In the genomic region with DNA sequence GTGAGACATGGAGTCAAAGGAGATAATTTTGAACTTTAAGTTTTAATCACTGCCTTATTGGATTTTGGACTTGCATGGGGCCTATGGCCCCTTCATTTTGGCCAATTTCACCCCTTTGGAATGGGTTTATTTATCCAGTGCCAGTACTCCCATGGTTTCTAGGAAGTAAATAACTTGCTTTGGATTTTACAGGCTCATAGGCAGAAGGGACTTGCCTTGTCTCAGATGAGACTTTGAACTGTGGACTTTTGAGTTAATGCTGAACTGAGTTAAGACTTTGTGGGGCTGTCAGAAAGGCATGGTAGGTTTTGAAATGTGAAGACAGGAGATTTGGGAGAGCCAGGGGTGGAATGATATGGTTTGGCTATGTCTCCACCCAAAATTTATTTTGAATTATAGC, we compare ENCODE assay signal across 9 cellular contexts.
"Had no signal": no experiment of that assay in that cellular context is flagged by ENCODE, and none has a peak within 500 bp of the region (broad histone marks: within the 10 kb centered on the region; RNA-seq: fewer than 3 reads in every experiment).

No MANE protein-coding gene starts in this region.

- H3K4me3 ChIP-seq: GM23248, HAP-1, K562 had no signal

- ATAC-seq: HCT116, K562 had no signal

- H3K27ac ChIP-seq: GM23248, HL-60 had no signal

- H3K36me3 ChIP-seq: HAP-1 had no signal

- H3K4me1 ChIP-seq: HAP-1 had no signal

- H3K4me3 Mint-ChIP-seq: HFFc6 had no signal

- H3K27ac Mint-ChIP-seq: HFFc6 had no signal

- DNase-seq: GM23248, GOT3, H7, HFFc6, IMR-90 had no signal

- H2AFZ ChIP-seq: GM23248 had no signal
